1 cellular context compared by ENCODE assay signal in the genomic region with DNA sequence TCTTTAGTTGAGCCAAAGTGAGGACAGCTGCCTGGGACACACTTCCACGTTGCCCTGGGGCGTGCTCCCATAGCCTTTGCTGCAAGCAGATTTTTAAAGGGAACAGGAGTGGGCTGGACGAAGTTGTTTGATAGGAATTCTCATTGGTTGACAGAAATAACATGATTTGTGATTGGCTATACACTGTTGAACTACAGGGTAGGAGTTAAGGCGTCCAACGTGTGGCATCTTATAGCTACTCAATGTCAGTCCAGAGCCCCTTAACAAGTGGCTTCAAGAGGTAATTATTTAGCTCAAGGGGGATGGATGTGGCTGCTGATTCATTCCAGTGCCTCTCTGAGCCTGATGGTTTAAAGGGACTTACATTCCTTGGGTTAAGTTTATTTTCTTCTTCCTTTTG.
TF ChIP-seq lines count a peak whose summit lies in the region.

No MANE protein-coding gene starts in this region.

TF ChIP-seq in endothelial cell of umbilical vein, 7 proteins besides CTCF, POLR2A, EP300 and RAD21:
- TF ChIP-seq GATA2 (IDR thresholded peaks at IDR 0.05; ENCODE audit: insufficient read depth, insufficient read length, low read depth, low read length) = no peak
- TF ChIP-seq, protein P1, sequence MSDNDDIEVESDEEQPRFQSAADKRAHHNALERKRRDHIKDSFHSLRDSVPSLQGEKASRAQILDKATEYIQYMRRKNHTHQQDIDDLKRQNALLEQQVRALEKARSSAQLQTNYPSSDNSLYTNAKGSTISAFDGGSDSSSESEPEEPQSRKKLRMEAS (IDR thresholded peaks at IDR 0.05; ENCODE audit: insufficient read depth, insufficient read length) = no peak
TF ChIP-seq in endothelial cell of umbilical vein: peak in this region for 0.
